Comparison of ENCODE assay signal across 10 cellular contexts in genomic region chr16:57297856-57298255, GRCh38. TPM values are rescaled to one million over a fixed set of nuclear protein-coding genes. Genes with fewer than 3 reads are reported as not detected.
DNase-seq lines count a peak whose midpoint lies in the region; ATAC-seq, FAIRE-seq and TF ChIP-seq lines count a peak whose summit lies in the region.
"Had no signal": no experiment of that assay in that cellular context is flagged by ENCODE, and none has a peak within 500 bp of the region (broad histone marks: within the 10 kb centered on the region; RNA-seq: fewer than 3 reads in every experiment).

No MANE protein-coding gene starts in this region.

- no peaks in the 10 kb centered on the region for H3K9me2 ChIP-seq in OCI-LY1 (ENCODE audit: low read depth, low read length)

- FAIRE-seq in HTR-8/SVneo (lab: Jason Lieb, UNC), result no peak
- FAIRE-seq: islet of Langerhans had no signal

- H4K20me1 ChIP-seq in OCI-LY1 (ENCODE audit: insufficient read depth, low read length), result no peaks in the 10 kb centered on the region

- H3K4me3 Mint-ChIP-seq in natural killer cell treated with Interleukin-12 subunit alpha and Interleukin-12 subunit beta and Interleukin-15 and Interleukin-18, amount 100 ng/mL, for 72 hours, result peak overlapping the region; percentile 48

- peak overlapping the region; percentile 35 for H3K4me3 ChIP-seq in GM06990 (replicated peaks; ENCODE audit: low read depth, low read length)
- H3K4me3 ChIP-seq in OCI-LY1 (ENCODE audit: low read depth, low read length, poor library complexity, severe bottlenecking), result peak overlapping the region; percentile 58

- H3K9ac ChIP-seq in OCI-LY1 (ENCODE audit: low read length), result peak overlapping the region; percentile 53

- H3K27me3 ChIP-seq in GM06990 (replicated peaks; ENCODE audit: control insufficient read depth, insufficient read depth, low read length), result no peaks in the 10 kb centered on the region
- H3K27me3 ChIP-seq in OCI-LY1 (ENCODE audit: insufficient read depth, low read length), result no peaks in the 10 kb centered on the region; the same call in 1 of the 2 replicates

- peak overlapping the region; percentile 79 for H3K4me2 ChIP-seq in OCI-LY1 (ENCODE audit: low read length)

- peak overlapping the region; percentile 31 for H3K27ac ChIP-seq in OCI-LY1 (ENCODE audit: low read depth, low read length, poor library complexity, severe bottlenecking)

- H3K9me3 Mint-ChIP-seq in natural killer cell treated with Interleukin-12 subunit alpha and Interleukin-12 subunit beta and Interleukin-15 and Interleukin-18, amount 100 ng/mL, for 72 hours, result no peaks in the 10 kb centered on the region

- H3K36me3 Mint-ChIP-seq in natural killer cell treated with Interleukin-12 subunit alpha and Interleukin-12 subunit beta and Interleukin-15 and Interleukin-18, amount 100 ng/mL, for 72 hours, result no peaks in the 10 kb centered on the region

- H3K36me3 ChIP-seq in GM06990 (ENCODE audit: control insufficient read depth, insufficient read depth, low read length) (no peaks in the 10 kb centered on the region), OCI-LY1 (ENCODE audit: insufficient read depth, low read length) (no peaks in the 10 kb centered on the region)

- peaks cover 0 to 4% of the 10 kb centered on the region in 2 donors for H3K4me1 Mint-ChIP-seq in natural killer cell treated with Interleukin-12 subunit alpha and Interleukin-12 subunit beta and Interleukin-15 and Interleukin-18, amount 100 ng/mL, for 72 hours (ENCODE audit: low read depth in 2 of 2)

- H2AFZ ChIP-seq in OCI-LY1 (ENCODE audit: low read length), result no peak overlapping the region

- ATAC-seq in natural killer cell treated with Interleukin-12 subunit alpha and Interleukin-12 subunit beta and Interleukin-15 and Interleukin-18, amount 100 ng/mL, for 72 hours, result no peak
- no peak for ATAC-seq in GM21717 (IDR thresholded peaks at IDR 0.05; ENCODE audit: unreplicated experiment)

- H3K27me3 Mint-ChIP-seq in natural killer cell treated with Interleukin-12 subunit alpha and Interleukin-12 subunit beta and Interleukin-15 and Interleukin-18, amount 100 ng/mL, for 72 hours, result no peaks in the 10 kb centered on the region

- DNase-seq in GM06990 (ENCODE audit: extremely low read depth, insufficient read length), result no peak
- peak; percentile 44 to 50 for DNase-seq in activated T-cell treated with anti-CD3 and anti-CD28 coated beads, Interleukin-2, amount 50 U/mL, for 48 hours
- DNase-seq in natural killer cell treated with Interleukin-12 subunit alpha and Interleukin-12 subunit beta and Interleukin-15 and Interleukin-18, amount 100 ng/mL, for 72 hours (ENCODE audit: low spot score), result no peak
- no peak for DNase-seq in HCEC 1CT
- no peak for DNase-seq in ecto neural progenitor cell (ENCODE audit: low spot score)
- DNase-seq in HTR-8/SVneo (ENCODE audit: insufficient read length, low spot score), result no peak
- DNase-seq: DMS53 had no signal

- H3K4me1 ChIP-seq in OCI-LY1 (ENCODE audit: insufficient read depth, low read length, severe bottlenecking), result peaks cover 26% of the 10 kb centered on the region

- H3K9me3 ChIP-seq in OCI-LY1 (ENCODE audit: low read length), result no peaks in the 10 kb centered on the region

- no peaks in the 10 kb centered on the region for H3K79me2 ChIP-seq in OCI-LY1 (ENCODE audit: insufficient read depth, low read length)

- no peaks in the 10 kb centered on the region for H3F3A ChIP-seq in OCI-LY1 (ENCODE audit: insufficient read depth, low read length)

- H3K27ac Mint-ChIP-seq in natural killer cell treated with Interleukin-12 subunit alpha and Interleukin-12 subunit beta and Interleukin-15 and Interleukin-18, amount 100 ng/mL, for 72 hours, result no peak overlapping the region

- TF ChIP-seq CTCF in GM06990 (IDR thresholded peaks at IDR 0.05; ENCODE audit: insufficient read depth, low read length, poor library complexity, severe bottlenecking), result no peak
- TF ChIP-seq CTCF in OCI-LY1 (IDR thresholded peaks at IDR 0.05; ENCODE audit: low read length), result no peak

RNA-seq across cellular contexts. Expression of gene PLLP, which starts 13.4 kb away (rescaled TPM):
- under 1 TPM in 1 of 2 donors, not detected in 1; 0.67 TPM for total RNA-seq in natural killer cell treated with Interleukin-12 subunit alpha and Interleukin-12 subunit beta and Interleukin-15 and Interleukin-18, amount 100 ng/mL, for 72 hours

RNA-seq across cellular contexts. Expression of gene ARL2BP, which starts 52.8 kb away (rescaled TPM):
- 10 to 100 TPM; 28.3 to 32.3 TPM for total RNA-seq in natural killer cell treated with Interleukin-12 subunit alpha and Interleukin-12 subunit beta and Interleukin-15 and Interleukin-18, amount 100 ng/mL, for 72 hours

Comparison
In these comparisons a context has a peak if more than half of its experiments do, and no peak if none do; other contexts are left out.
1. DNase-seq: peak in activated T-cell treated with anti-CD3 and anti-CD28 coated beads, Interleukin-2, amount 50 U/mL, for 48 hours (2 of 2); none in GM06990 (single experiment), natural killer cell treated with Interleukin-12 subunit alpha and Interleukin-12 subunit beta and Interleukin-15 and Interleukin-18, amount 100 ng/mL, for 72 hours (single experiment), HCEC 1CT (single experiment), ecto neural progenitor cell (single experiment) and HTR-8/SVneo (single experiment).